1 cellular context compared by ENCODE assay signal in the genomic region with DNA sequence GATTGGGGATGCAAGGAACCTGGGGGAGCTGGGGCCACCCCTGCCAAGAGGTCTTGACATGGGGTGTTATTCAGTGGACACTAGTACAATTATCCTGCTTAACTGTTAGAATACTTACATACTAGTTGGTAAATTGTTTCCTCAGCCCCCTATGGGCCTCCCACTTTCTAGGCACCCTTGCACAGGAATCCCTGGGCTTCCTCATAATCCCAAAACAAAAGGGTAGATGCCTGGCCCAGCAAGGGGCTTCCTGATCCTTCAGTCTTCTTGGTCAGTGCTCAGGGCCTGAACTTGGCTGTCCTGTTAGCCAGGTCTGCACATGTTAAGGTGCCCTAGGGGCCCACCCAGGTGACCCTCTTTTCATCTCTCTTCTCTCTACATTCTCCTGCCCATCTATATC.
TF ChIP-seq lines count a peak whose summit lies in the region.

No MANE protein-coding gene starts in this region.

TF ChIP-seq in GM23338, 12 proteins besides CTCF, POLR2A, EP300 and RAD21 (continued from another document):
- TF ChIP-seq, protein P1, sequence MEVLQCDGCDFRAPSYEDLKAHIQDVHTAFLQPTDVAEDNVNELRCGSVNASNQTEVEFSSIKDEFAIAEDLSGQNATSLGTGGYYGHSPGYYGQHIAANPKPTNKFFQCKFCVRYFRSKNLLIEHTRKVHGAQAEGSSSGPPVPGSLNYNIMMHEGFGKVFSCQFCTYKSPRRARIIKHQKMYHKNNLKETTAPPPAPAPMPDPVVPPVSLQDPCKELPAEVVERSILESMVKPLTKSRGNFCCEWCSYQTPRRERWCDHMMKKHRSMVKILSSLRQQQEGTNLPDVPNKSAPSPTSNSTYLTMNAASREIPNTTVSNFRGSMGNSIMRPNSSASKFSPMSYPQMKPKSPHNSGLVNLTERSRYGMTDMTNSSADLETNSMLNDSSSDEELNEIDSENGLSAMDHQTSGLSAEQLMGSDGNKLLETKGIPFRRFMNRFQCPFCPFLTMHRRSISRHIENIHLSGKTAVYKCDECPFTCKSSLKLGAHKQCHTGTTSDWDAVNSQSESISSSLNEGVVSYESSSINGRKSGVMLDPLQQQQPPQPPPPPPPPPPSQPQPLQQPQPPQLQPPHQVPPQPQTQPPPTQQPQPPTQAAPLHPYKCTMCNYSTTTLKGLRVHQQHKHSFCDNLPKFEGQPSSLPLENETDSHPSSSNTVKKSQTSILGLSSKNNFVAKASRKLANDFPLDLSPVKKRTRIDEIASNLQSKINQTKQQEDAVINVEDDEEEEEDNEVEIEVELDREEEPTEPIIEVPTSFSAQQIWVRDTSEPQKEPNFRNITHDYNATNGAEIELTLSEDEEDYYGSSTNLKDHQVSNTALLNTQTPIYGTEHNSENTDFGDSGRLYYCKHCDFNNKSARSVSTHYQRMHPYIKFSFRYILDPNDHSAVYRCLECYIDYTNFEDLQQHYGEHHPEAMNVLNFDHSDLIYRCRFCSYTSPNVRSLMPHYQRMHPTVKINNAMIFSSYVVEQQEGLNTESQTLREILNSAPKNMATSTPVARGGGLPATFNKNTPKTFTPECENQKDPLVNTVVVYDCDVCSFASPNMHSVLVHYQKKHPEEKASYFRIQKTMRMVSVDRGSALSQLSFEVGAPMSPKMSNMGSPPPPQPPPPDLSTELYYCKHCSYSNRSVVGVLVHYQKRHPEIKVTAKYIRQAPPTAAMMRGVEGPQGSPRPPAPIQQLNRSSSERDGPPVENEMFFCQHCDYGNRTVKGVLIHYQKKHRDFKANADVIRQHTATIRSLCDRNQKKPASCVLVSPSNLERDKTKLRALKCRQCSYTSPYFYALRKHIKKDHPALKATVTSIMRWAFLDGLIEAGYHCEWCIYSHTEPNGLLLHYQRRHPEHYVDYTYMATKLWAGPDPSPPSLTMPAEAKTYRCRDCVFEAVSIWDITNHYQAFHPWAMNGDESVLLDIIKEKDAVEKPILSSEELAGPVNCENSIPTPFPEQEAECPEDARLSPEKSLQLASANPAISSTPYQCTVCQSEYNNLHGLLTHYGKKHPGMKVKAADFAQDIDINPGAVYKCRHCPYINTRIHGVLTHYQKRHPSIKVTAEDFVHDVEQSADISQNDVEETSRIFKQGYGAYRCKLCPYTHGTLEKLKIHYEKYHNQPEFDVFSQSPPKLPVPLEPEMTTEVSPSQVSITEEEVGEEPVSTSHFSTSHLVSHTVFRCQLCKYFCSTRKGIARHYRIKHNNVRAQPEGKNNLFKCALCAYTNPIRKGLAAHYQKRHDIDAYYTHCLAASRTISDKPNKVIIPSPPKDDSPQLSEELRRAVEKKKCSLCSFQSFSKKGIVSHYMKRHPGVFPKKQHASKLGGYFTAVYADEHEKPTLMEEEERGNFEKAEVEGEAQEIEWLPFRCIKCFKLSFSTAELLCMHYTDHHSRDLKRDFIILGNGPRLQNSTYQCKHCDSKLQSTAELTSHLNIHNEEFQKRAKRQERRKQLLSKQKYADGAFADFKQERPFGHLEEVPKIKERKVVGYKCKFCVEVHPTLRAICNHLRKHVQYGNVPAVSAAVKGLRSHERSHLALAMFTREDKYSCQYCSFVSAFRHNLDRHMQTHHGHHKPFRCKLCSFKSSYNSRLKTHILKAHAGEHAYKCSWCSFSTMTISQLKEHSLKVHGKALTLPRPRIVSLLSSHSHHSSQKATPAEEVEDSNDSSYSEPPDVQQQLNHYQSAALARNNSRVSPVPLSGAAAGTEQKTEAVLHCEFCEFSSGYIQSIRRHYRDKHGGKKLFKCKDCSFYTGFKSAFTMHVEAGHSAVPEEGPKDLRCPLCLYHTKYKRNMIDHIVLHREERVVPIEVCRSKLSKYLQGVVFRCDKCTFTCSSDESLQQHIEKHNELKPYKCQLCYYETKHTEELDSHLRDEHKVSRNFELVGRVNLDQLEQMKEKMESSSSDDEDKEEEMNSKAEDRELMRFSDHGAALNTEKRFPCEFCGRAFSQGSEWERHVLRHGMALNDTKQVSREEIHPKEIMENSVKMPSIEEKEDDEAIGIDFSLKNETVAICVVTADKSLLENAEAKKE (CRISPR knock-in tag; IDR thresholded peaks at IDR 0.05), result no peak
- TF ChIP-seq NANOG (IDR thresholded peaks at IDR 0.05; ENCODE audit: borderline replicate concordance), result no peak
- no peak for TF ChIP-seq JUNB (IDR thresholded peaks at IDR 0.05; ENCODE audit: unreplicated experiment)
- TF ChIP-seq, protein P2, sequence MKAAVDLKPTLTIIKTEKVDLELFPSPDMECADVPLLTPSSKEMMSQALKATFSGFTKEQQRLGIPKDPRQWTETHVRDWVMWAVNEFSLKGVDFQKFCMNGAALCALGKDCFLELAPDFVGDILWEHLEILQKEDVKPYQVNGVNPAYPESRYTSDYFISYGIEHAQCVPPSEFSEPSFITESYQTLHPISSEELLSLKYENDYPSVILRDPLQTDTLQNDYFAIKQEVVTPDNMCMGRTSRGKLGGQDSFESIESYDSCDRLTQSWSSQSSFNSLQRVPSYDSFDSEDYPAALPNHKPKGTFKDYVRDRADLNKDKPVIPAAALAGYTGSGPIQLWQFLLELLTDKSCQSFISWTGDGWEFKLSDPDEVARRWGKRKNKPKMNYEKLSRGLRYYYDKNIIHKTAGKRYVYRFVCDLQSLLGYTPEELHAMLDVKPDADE (IDR thresholded peaks at IDR 0.05), result no peak
- TF ChIP-seq ZNF114 (CRISPR knock-in tag; IDR thresholded peaks at IDR 0.05), result no peak
- no peak for TF ChIP-seq EZH2phosphoT487 (IDR thresholded peaks at IDR 0.05; ENCODE audit: unreplicated experiment)
- no peak for TF ChIP-seq CREB1 (CRISPR knock-in tag; IDR thresholded peaks at IDR 0.05; ENCODE audit: low read depth)
